In the genomic region with DNA sequence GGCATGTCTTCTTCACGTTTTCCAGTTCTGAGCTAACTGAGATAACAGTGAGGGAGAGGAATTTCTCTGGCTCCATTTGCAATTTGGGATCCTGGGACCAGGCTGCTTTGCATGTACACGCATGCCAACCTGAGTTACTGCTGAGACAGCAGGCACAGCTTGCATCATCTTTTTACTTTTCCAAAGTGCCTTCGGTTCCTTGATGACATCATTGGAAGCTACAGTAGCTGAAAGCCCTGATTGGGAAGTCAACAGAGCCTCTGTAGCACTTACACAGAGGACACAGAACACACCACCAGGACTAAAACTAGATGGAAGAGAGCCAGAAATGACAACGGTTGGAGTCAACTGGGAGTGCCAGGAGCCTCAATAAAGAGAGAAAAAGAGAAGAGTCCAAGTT, we compare ENCODE assay signal across 35 cellular contexts.
"Had no signal": no experiment of that assay in that cellular context is flagged by ENCODE, and none has a peak within 500 bp of the region (broad histone marks: within the 10 kb centered on the region; RNA-seq: fewer than 3 reads in every experiment).

No MANE protein-coding gene starts in this region.

- H3K4me3 Mint-ChIP-seq: activated CD4-positive, alpha-beta memory T cell treated with anti-CD3 and anti-CD28 coated beads, Interleukin-2, amount 10 ng/mL, durations not matched to agents 7 days and 5 days; activated CD4-positive, alpha-beta T cell treated with anti-CD3 and anti-CD28 coated beads, Interleukin-2, amount 10 ng/mL, durations not matched to agents 7 days and 5 days; activated T-cell treated with anti-CD3 and anti-CD28 coated beads, Interleukin-2, amount 50 U/mL, for 24 hours; activated T-helper 17 cell treated with anti-CD3 and anti-CD28 coated beads, Interleukin-2, amount 50 U/mL, for 72 hours; dendritic cell treated with granulocyte-macrophage colony-stimulating factor and Interleukin-4, amounts not matched to agents 40 ng/mL and 50 ng/mL, for 4 days; naive thymus-derived CD4-positive, alpha-beta T cell; neural crest cell; T-helper 17 cell had no signal

- H3K36me3 ChIP-seq: brain microvascular endothelial cell, esophagus squamous epithelium, gastrocnemius medialis, spleen, thoracic aorta had no signal

- H3K79me2 ChIP-seq: hepatocyte, parathyroid adenoma had no signal

- H3K27me3 ChIP-seq: brain microvascular endothelial cell, esophagus squamous epithelium, gastrocnemius medialis, hepatocyte, spleen had no signal

- H3K4me3 ChIP-seq: esophagus squamous epithelium, gastrocnemius medialis, hepatocyte, psoas muscle, spleen, thoracic aorta had no signal

- H3K4me1 Mint-ChIP-seq: activated CD4-positive, alpha-beta memory T cell treated with anti-CD3 and anti-CD28 coated beads, Interleukin-2, amount 10 ng/mL, durations not matched to agents 7 days and 5 days; activated CD4-positive, alpha-beta T cell treated with anti-CD3 and anti-CD28 coated beads, Interleukin-2, amount 10 ng/mL, durations not matched to agents 7 days and 5 days; activated T-helper 17 cell treated with anti-CD3 and anti-CD28 coated beads, Interleukin-2, amount 50 U/mL, for 72 hours; naive thymus-derived CD4-positive, alpha-beta T cell; neural crest cell; T-helper 17 cell had no signal

- H3K9me3 Mint-ChIP-seq: activated CD4-positive, alpha-beta memory T cell treated with anti-CD3 and anti-CD28 coated beads, Interleukin-2, amount 10 ng/mL, durations not matched to agents 7 days and 5 days; activated CD4-positive, alpha-beta T cell treated with anti-CD3 and anti-CD28 coated beads, Interleukin-2, amount 10 ng/mL, durations not matched to agents 7 days and 5 days; activated T-cell treated with anti-CD3 and anti-CD28 coated beads, Interleukin-2, amount 50 U/mL, for 24 hours; activated T-helper 17 cell treated with anti-CD3 and anti-CD28 coated beads, Interleukin-2, amount 50 U/mL, for 72 hours; neural crest cell had no signal

- FAIRE-seq: astrocyte, keratinocyte, urothelium cell line had no signal

- H3K9me3 ChIP-seq: esophagus squamous epithelium, gastrocnemius medialis, psoas muscle, thoracic aorta had no signal

- H3K9ac ChIP-seq: parathyroid adenoma had no signal

- DNase-seq: activated CD4-positive, alpha-beta memory T cell treated with anti-CD3 and anti-CD28 coated beads, Interleukin-2, amount 10 ng/mL, durations not matched to agents 7 days and 5 days; activated CD4-positive, alpha-beta T cell treated with anti-CD3 and anti-CD28 coated beads, Interleukin-2, amount 10 ng/mL, durations not matched to agents 7 days and 5 days; activated CD4-positive, CD25-positive, alpha-beta regulatory T cell treated with anti-CD3 and anti-CD28 coated beads, Interleukin-2, amount 50 U/mL, for 72 hours; activated CD8-positive, alpha-beta memory T cell treated with anti-CD3 and anti-CD28 coated beads, Interleukin-2, amount 50 U/mL, for 48 hours; activated gamma-delta T cell treated with Interleukin-2 at 50 U/mL for 16 hours; activated naive CD4-positive, alpha-beta T cell treated with anti-CD3 and anti-CD28 coated beads, Interleukin-2, amount 50 U/mL, for 16 hours; activated T-cell treated with anti-CD3 and anti-CD28 coated beads, Interleukin-2, amount 50 U/mL, for 24 hours; amniotic stem cell; brain microvascular endothelial cell; central memory CD4-positive, alpha-beta T cell; effector CD4-positive, alpha-beta T cell; esophagus squamous epithelium; gastrocnemius medialis; glutamatergic neuron; left cardiac atrium; left ventricle myocardium superior; midbrain; naive thymus-derived CD4-positive, alpha-beta T cell; occipital lobe; psoas muscle; spleen; stimulated activated naive CD4-positive, alpha-beta T cell; T-helper 17 cell; T1000; trophoblast cell had no signal

- H3K4me1 ChIP-seq: esophagus squamous epithelium, gastrocnemius medialis, parathyroid adenoma, psoas muscle, spleen had no signal

- H3K27me3 Mint-ChIP-seq: activated CD4-positive, alpha-beta memory T cell treated with anti-CD3 and anti-CD28 coated beads, Interleukin-2, amount 10 ng/mL, durations not matched to agents 7 days and 5 days; activated CD4-positive, alpha-beta T cell treated with anti-CD3 and anti-CD28 coated beads, Interleukin-2, amount 10 ng/mL, durations not matched to agents 7 days and 5 days; activated T-cell treated with anti-CD3 and anti-CD28 coated beads, Interleukin-2, amount 50 U/mL, for 24 hours; dendritic cell treated with granulocyte-macrophage colony-stimulating factor and Interleukin-4, amounts not matched to agents 40 ng/mL and 50 ng/mL, for 4 days; naive thymus-derived CD4-positive, alpha-beta T cell; T-helper 17 cell had no signal

- H3K36me3 Mint-ChIP-seq: naive thymus-derived CD4-positive, alpha-beta T cell had no signal

- H3K27ac Mint-ChIP-seq: activated CD4-positive, alpha-beta memory T cell treated with anti-CD3 and anti-CD28 coated beads, Interleukin-2, amount 10 ng/mL, durations not matched to agents 7 days and 5 days; activated CD4-positive, alpha-beta T cell treated with anti-CD3 and anti-CD28 coated beads, Interleukin-2, amount 10 ng/mL, durations not matched to agents 7 days and 5 days; activated T-cell treated with anti-CD3 and anti-CD28 coated beads, Interleukin-2, amount 50 U/mL, for 24 hours; activated T-helper 17 cell treated with anti-CD3 and anti-CD28 coated beads, Interleukin-2, amount 50 U/mL, for 72 hours; dendritic cell treated with granulocyte-macrophage colony-stimulating factor and Interleukin-4, amounts not matched to agents 40 ng/mL and 50 ng/mL, for 4 days; naive thymus-derived CD4-positive, alpha-beta T cell; T-helper 17 cell had no signal

- ATAC-seq: activated T-helper 17 cell treated with anti-CD3 and anti-CD28 coated beads, Interleukin-2, amount 50 U/mL, for 72 hours; gastrocnemius medialis; left cardiac atrium; left ventricle myocardium superior; naive thymus-derived CD4-positive, alpha-beta T cell; psoas muscle; T-helper 17 cell had no signal

- H3K4me2 ChIP-seq: hepatocyte had no signal

- H2AFZ ChIP-seq: hepatocyte, parathyroid adenoma had no signal

- H3K27ac ChIP-seq: brain microvascular endothelial cell, epithelial cell of prostate, esophagus squamous epithelium, gastrocnemius medialis, hepatocyte, parathyroid adenoma, psoas muscle, spleen, thoracic aorta had no signal
